ENCODE assay signal across 17 cellular contexts in genomic region chr14:74427651-74428050, GRCh38. TPM values are rescaled to one million over a fixed set of nuclear protein-coding genes. Genes with fewer than 3 reads are reported as not detected.
DNase-seq lines count a peak whose midpoint lies in the region; FAIRE-seq and TF ChIP-seq lines count a peak whose summit lies in the region.
"Had no signal": no experiment of that assay in that cellular context is flagged by ENCODE, and none has a peak within 500 bp of the region (broad histone marks: within the 10 kb centered on the region; RNA-seq: fewer than 3 reads in every experiment).

No MANE protein-coding gene starts in this region.

- no peak overlapping the region for H3K9ac ChIP-seq in kidney (ENCODE audit: low read length in 2 of 2)

- TF ChIP-seq CTCF in coronary artery (IDR thresholded peaks at IDR 0.05) (no peak), kidney (IDR thresholded peaks at IDR 0.05; ENCODE audit: borderline replicate concordance, extremely low read depth, insufficient read depth) (no peak)

- no peak for FAIRE-seq in kidney (lab: Jason Lieb, UNC)
- peak; percentile 20 for FAIRE-seq in urothelium cell line (lab: Jason Lieb, UNC)
- FAIRE-seq: A549, GM12878, HepG2 had no signal

- no peaks in the 10 kb centered on the region for H3K36me3 ChIP-seq in kidney (ENCODE audit: control insufficient read depth in 1 of 2, insufficient read depth in 2 of 2, low read length in 2 of 2)

- H3K4me1 ChIP-seq in kidney (ENCODE audit: control insufficient read depth in 1 of 2, insufficient read depth in 1 of 2, low read depth in 1 of 2, low read length in 2 of 2), result peaks cover 0 to 3% of the 10 kb centered on the region in 2 donors
- H3K4me1 ChIP-seq: A549 had no signal

- H3K27ac ChIP-seq in coronary artery (no peak overlapping the region), kidney (ENCODE audit: low read depth in 2 of 2, low read length in 2 of 2) (no peak overlapping the region)
- H3K27ac ChIP-seq: 22Rv1, A549, C4-2B had no signal

- H3K4me3 ChIP-seq in coronary artery, result no peak overlapping the region
- H3K4me3 ChIP-seq in kidney (ENCODE audit: low read length in 2 of 2), result no peak overlapping the region
- H3K4me3 ChIP-seq: A549, GM12878 had no signal

- DNase-seq in NCI-H1105 treated with DMSO at 0.1 percent for 48 hours (lab: John Stamatoyannopoulos, UW) (peak; percentile 2), NCI-H1105 (lab: John Stamatoyannopoulos, UW) (no peak), coronary artery (ENCODE audit: low spot score) (peak; percentile 21), kidney (peak; percentile 15), urothelium cell line (ENCODE audit: low spot score) (no peak), MV-4-11 (lab: John Stamatoyannopoulos, UW) (no peak), glomerular visceral epithelial cell (ENCODE audit: extremely low spot score) (no peak), GDM1 (lab: John Stamatoyannopoulos, UW) (no peak)
- DNase-seq: AML-193; CD4-positive, alpha-beta T cell; DMS79 treated with DMSO at 0.1 percent for 48 hours had no signal

- H3K9me3 ChIP-seq in kidney (ENCODE audit: control insufficient read depth in 1 of 2, low read length in 2 of 2), result no peaks in the 10 kb centered on the region
- H3K9me3 ChIP-seq: A549 had no signal

- intact Hi-C loops in kidney (cut with DNase I), result no loop called here

RNA-seq across cellular contexts. Expression of gene SYNDIG1L, which starts 1.6 kb away (rescaled TPM):
- total RNA-seq in kidney, result 0.13 TPM
- 0.47 TPM for polyA plus RNA-seq in kidney (ENCODE audit: insufficient read depth, low read depth, low replicate concordance)
- total RNA-seq: CD4-positive, alpha-beta T cell; GM12878; HepG2 had no signal
- polyA plus RNA-seq: A549, BJ had no signal

Comparison
In these comparisons a context has a peak if more than half of its experiments do, and no peak if none do; other contexts are left out.
1. DNase-seq: peak in NCI-H1105 treated with DMSO at 0.1 percent for 48 hours (single experiment), coronary artery (single experiment) and kidney (single experiment); none in NCI-H1105 (single experiment), urothelium cell line (single experiment), MV-4-11 (single experiment), glomerular visceral epithelial cell (single experiment) and GDM1 (single experiment).